In genomic region chr20:16459019-16459700, GRCh38 we compare ENCODE assay signal across 9 cellular contexts.
DNase-seq lines count a peak whose midpoint lies in the region; ATAC-seq and TF ChIP-seq lines count a peak whose summit lies in the region.
"Had no signal": no experiment of that assay in that cellular context is flagged by ENCODE, and none has a peak within 500 bp of the region (broad histone marks: within the 10 kb centered on the region; RNA-seq: fewer than 3 reads in every experiment).

No MANE protein-coding gene starts in this region.

- H3K4me1 ChIP-seq in left ventricle myocardium inferior = peaks cover 13% of the 10 kb centered on the region
- H3K4me1 ChIP-seq in liver (ENCODE audit: control insufficient read depth in 4 of 4, insufficient read depth in 4 of 4, low read length in 3 of 4) = no peaks in the 10 kb centered on the region

- peak; percentile 94 for ATAC-seq in Right ventricle myocardium superior (ENCODE audit: poor library complexity)
- ATAC-seq in HG03520 (IDR thresholded peaks at IDR 0.05; ENCODE audit: unreplicated experiment) = no peak
- ATAC-seq in HG03108 (IDR thresholded peaks at IDR 0.05; ENCODE audit: unreplicated experiment) = no peak
- ATAC-seq: activated CD4-positive, alpha-beta T cell treated with anti-CD3 and anti-CD28 coated beads for 36 hours had no signal

- TF ChIP-seq RAD21 in liver (IDR thresholded peaks at IDR 0.05) = no peak

- H3K4me3 ChIP-seq in left ventricle myocardium inferior (no peak overlapping the region), liver (ENCODE audit: low read depth in 1 of 3, low read length in 3 of 3) (no peak overlapping the region)

- H3K27ac ChIP-seq in left ventricle myocardium inferior (replicated peaks) (no peak overlapping the region), liver (ENCODE audit: low read depth in 1 of 2, low read length in 2 of 2) (no peak overlapping the region)

- H3K27ac Mint-ChIP-seq in chondrocyte (ENCODE audit: unreplicated experiment) = peak overlapping the region; percentile 65
- H3K27ac Mint-ChIP-seq: activated CD4-positive, alpha-beta T cell treated with anti-CD3 and anti-CD28 coated beads for 36 hours had no signal

- DNase-seq in Right ventricle myocardium superior (peak; percentile 39), left ventricle myocardium inferior (no peak), chondrocyte (ENCODE audit: low spot score) (no peak), NCI-H2107 (lab: John Stamatoyannopoulos, UW) (no peak)
- no peak for DNase-seq in activated T-cell treated with anti-CD3 and anti-CD28 coated beads, Interleukin-2, amount 50 U/mL, for 48 hours
- DNase-seq: activated CD4-positive, alpha-beta T cell treated with anti-CD3 and anti-CD28 coated beads for 36 hours had no signal

- no peaks in the 10 kb centered on the region for H3K27me3 Mint-ChIP-seq in chondrocyte (ENCODE audit: low read depth)
- H3K27me3 Mint-ChIP-seq: activated CD4-positive, alpha-beta T cell treated with anti-CD3 and anti-CD28 coated beads for 36 hours had no signal

- WGBS in liver = 66% methylated on average over 1 of the region's 1 CpG

- intact Hi-C loops in Right ventricle myocardium superior (cut with DNase I) (no loop called here), left ventricle myocardium inferior (cut with micrococcal nuclease) (no loop called here)

- no peak for TF ChIP-seq CTCF in left ventricle myocardium inferior (IDR thresholded peaks at IDR 0.05; ENCODE audit: borderline replicate concordance)
- TF ChIP-seq CTCF in chondrocyte (IDR thresholded peaks at IDR 0.05) = no peak
- no peak for TF ChIP-seq CTCF in liver (IDR thresholded peaks at IDR 0.05; ENCODE audit: low read depth, low read length, missing input control)

- peaks cover 21% of the 10 kb centered on the region for H3K4me1 Mint-ChIP-seq in chondrocyte (ENCODE audit: low read depth)
- H3K4me1 Mint-ChIP-seq: activated CD4-positive, alpha-beta T cell treated with anti-CD3 and anti-CD28 coated beads for 36 hours had no signal

- H3K27me3 ChIP-seq in left ventricle myocardium inferior (ENCODE audit: low read depth) (no peaks in the 10 kb centered on the region), liver (ENCODE audit: control insufficient read depth in 4 of 4, insufficient read depth in 4 of 4, low read length in 3 of 4) (no peaks in the 10 kb centered on the region)

- no peak overlapping the region for H3K9ac ChIP-seq in liver (ENCODE audit: low read depth in 1 of 2, low read length in 2 of 2)

- H3K4me3 Mint-ChIP-seq in chondrocyte (ENCODE audit: unreplicated experiment) = no peak overlapping the region
- H3K4me3 Mint-ChIP-seq: activated CD4-positive, alpha-beta T cell treated with anti-CD3 and anti-CD28 coated beads for 36 hours had no signal

- H3K9me3 Mint-ChIP-seq in chondrocyte (ENCODE audit: low read depth) = no peaks in the 10 kb centered on the region

- no peaks in the 10 kb centered on the region for H3K36me3 ChIP-seq in left ventricle myocardium inferior
- no peaks in the 10 kb centered on the region for H3K36me3 ChIP-seq in liver (ENCODE audit: control insufficient read depth in 4 of 4, insufficient read depth in 3 of 4, low read depth in 1 of 4, low read length in 3 of 4)

- H3K9me3 ChIP-seq in left ventricle myocardium inferior (replicated peaks) (no peaks in the 10 kb centered on the region), liver (ENCODE audit: control insufficient read depth in 4 of 4, low read length in 3 of 4) (no peaks in the 10 kb centered on the region)

- H3K36me3 Mint-ChIP-seq in chondrocyte (ENCODE audit: low read depth) = no peaks in the 10 kb centered on the region

TF ChIP-seq in liver, 16 proteins besides CTCF, POLR2A, EP300 and RAD21:
- TF ChIP-seq EGR1 (IDR thresholded peaks at IDR 0.05; ENCODE audit: low read depth in 2 of 2) (no peak), JUND (IDR thresholded peaks at IDR 0.05) (peak; percentile 51 to 79), YY1 (IDR thresholded peaks at IDR 0.05) (no peak), HNF4G (IDR thresholded peaks at IDR 0.05) (no peak), NR2F2 (IDR thresholded peaks at IDR 0.05) (no peak), GABPA (IDR thresholded peaks at IDR 0.05 in 1 of 2, conservative IDR thresholded peaks at IDR 0.05 in 1 of 2) (no peak), ATF3 (IDR thresholded peaks at IDR 0.05) (no peak), FOXA2 (IDR thresholded peaks at IDR 0.05) (no peak)
